1 cellular context compared by ENCODE assay signal in the genomic region with DNA sequence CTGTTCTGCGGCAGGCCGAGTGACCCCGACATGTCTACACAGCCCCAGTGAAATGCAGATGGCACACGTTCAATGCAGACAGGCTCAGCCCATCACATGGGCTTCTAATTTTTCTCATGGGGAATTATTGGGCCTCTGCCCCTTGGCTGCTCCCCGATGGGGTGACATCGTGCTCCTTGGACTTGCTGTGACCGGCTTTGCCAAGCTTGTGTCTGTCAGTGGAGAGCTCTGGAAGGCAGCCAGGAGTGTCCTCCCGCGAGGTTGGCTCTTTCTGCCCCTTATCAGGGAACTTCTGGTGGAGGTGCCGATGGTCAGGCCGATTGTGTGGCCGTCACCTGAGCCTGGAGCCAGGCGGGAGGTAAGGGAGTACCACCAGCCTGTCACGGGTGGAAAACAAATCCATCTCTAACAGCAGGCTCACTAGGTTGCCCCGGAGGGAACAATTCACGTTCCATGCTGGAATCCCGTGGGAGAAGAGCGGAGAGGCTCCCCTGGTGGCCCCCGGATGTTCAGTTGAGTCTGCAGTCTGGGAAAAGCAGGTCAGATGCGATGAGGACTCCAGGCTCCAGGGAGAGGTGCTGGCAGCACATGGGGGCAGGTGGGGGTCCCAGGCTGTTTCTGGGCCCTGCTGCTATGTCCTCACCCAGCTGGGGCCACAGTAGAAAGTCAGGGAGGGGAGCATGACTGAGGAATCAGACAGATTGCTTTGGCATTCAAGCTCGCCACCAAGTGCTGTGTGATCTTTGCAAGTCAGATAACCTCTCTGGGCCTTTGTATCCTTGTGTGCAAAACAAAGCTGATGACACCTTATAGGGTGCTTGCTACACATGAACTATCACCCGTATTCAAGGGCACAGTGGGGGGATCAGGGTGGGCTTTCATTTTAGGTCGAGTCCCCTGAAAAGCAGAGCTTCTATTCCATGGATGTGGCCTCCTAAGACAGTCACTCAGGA.
TF ChIP-seq lines count a peak whose summit lies in the region.

No MANE protein-coding gene starts in this region.

TF ChIP-seq in H1, 55 proteins besides CTCF, POLR2A, EP300 and RAD21:
- no peak for TF ChIP-seq TAF7 (optimal IDR thresholded peaks at IDR 0.05; ENCODE audit: borderline replicate concordance, low read depth, low read length)
- TF ChIP-seq KDM1A (IDR thresholded peaks at IDR 0.05; ENCODE audit: borderline replicate concordance, low read length), result peak; percentile 90; the same call in 1 of the 2 replicates
